Comparison of ENCODE assay signal across 9 cellular contexts in the genomic region with DNA sequence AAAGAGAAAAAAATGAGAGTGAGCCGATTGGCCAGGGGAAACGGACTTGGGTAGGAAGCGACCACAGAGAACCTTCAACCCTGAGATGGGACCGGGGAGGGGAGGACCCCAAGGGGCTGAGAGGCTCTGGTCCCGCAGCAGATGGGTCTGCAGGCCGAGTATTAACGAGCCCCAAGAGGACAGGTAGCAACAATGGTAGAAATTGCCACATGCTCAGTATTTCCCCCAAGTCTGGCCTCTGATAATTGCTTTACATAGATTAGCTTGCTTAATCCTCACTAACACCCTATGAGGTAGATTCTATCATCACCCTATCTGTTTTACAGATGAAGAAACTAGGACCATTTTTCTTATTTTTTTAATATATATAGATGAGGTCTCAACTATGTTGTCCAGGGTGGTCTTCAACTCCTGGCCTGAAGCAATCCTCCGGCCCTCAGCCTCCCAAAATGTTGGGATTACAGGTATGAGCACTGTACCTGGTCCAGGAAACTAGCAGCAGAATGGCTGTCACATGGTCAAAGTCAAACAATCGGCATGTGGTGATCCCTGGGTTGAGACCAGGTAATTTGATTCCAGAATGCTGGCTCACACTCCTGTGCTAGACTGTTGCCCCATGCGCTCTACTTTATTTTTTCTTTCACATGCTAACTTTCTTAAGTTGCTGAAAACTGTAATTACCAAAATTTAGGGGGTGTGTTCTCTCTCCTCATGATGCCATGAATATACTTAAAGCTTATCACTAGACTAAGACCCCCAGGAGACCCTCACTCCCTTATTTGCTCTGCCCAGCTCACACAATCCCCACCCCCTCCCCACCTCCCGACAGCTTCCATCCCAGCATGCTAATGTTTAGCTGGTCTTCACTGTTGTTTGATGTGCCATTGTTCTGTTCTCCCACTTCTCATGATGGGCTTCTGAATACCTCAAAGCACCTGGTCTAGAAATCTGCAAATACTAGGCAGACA.
DNase-seq lines count a peak whose midpoint lies in the region; ATAC-seq and TF ChIP-seq lines count a peak whose summit lies in the region.
"Had no signal": no experiment of that assay in that cellular context is flagged by ENCODE, and none has a peak within 500 bp of the region (broad histone marks: within the 10 kb centered on the region; RNA-seq: fewer than 3 reads in every experiment).

No MANE protein-coding gene starts in this region.

- H3K9me3 ChIP-seq in esophagus squamous epithelium, result no peaks in the 10 kb centered on the region

- no peaks in the 10 kb centered on the region for H3K27me3 Mint-ChIP-seq in activated T-cell treated with anti-CD3 and anti-CD28 coated beads, Interleukin-2, amount 50 U/mL, for 24 hours
- no peaks in the 10 kb centered on the region for H3K27me3 Mint-ChIP-seq in stimulated activated naive B cell treated with anti-CD40 and anti-IgM and Interleukin-4, amounts not matched to agents 10 μg/mL and 1 μg/mL and 100 μg/mL, for 72 hours

- no peak for TF ChIP-seq POLR2A in esophagus squamous epithelium (IDR thresholded peaks at IDR 0.05)

- H3K4me3 Mint-ChIP-seq in activated T-cell treated with anti-CD3 and anti-CD28 coated beads, Interleukin-2, amount 50 U/mL, for 24 hours, result no peak overlapping the region
- H3K4me3 Mint-ChIP-seq in stimulated activated naive B cell treated with anti-CD40 and anti-IgM and Interleukin-4, amounts not matched to agents 10 μg/mL and 1 μg/mL and 100 μg/mL, for 72 hours, result no peak overlapping the region

- WGBS in esophagus squamous epithelium, 2 donors, result 69 to 72% methylated on average over 11 of the region's 11 CpGs

- H3K4me1 Mint-ChIP-seq in activated T-cell treated with anti-CD3 and anti-CD28 coated beads, Interleukin-2, amount 50 U/mL, for 24 hours (ENCODE audit: low read depth), result peaks cover 38% of the 10 kb centered on the region
- peaks cover 5 to 16% of the 10 kb centered on the region in 2 donors for H3K4me1 Mint-ChIP-seq in stimulated activated naive B cell treated with anti-CD40 and anti-IgM and Interleukin-4, amounts not matched to agents 10 μg/mL and 1 μg/mL and 100 μg/mL, for 72 hours

- H3K36me3 Mint-ChIP-seq in activated T-cell treated with anti-CD3 and anti-CD28 coated beads, Interleukin-2, amount 50 U/mL, for 24 hours (ENCODE audit: low read depth), result peaks cover 43% of the 10 kb centered on the region
- peaks cover 3 to 16% of the 10 kb centered on the region in 2 donors for H3K36me3 Mint-ChIP-seq in stimulated activated naive B cell treated with anti-CD40 and anti-IgM and Interleukin-4, amounts not matched to agents 10 μg/mL and 1 μg/mL and 100 μg/mL, for 72 hours

- H3K27me3 ChIP-seq in esophagus squamous epithelium, result no peaks in the 10 kb centered on the region

- H3K4me3 ChIP-seq in esophagus squamous epithelium, result no peak overlapping the region
- H3K4me3 ChIP-seq: K562 had no signal

- H3K36me3 ChIP-seq in esophagus squamous epithelium, result peaks cover 0 to 71% (median 3%) of the 10 kb centered on the region in 3 donors

- H3K27ac ChIP-seq in esophagus squamous epithelium, result peak overlapping the region in 3 of 4 donors; percentile 6 to 58 (median 34)

- no peak for TF ChIP-seq CTCF in esophagus squamous epithelium (IDR thresholded peaks at IDR 0.05)
- no peak for TF ChIP-seq CTCF in omental fat pad (IDR thresholded peaks at IDR 0.05)

- intact Hi-C loops in esophagus squamous epithelium (cut with DNase I), result loop anchor here (5.0 to 10.0 kb wide), 3 partner anchors 75 to 305 kb away; no protein-coding TSS in a partner anchor

- H3K9me3 Mint-ChIP-seq in activated T-cell treated with anti-CD3 and anti-CD28 coated beads, Interleukin-2, amount 50 U/mL, for 24 hours, result no peaks in the 10 kb centered on the region
- no peaks in the 10 kb centered on the region for H3K9me3 Mint-ChIP-seq in stimulated activated naive B cell treated with anti-CD40 and anti-IgM and Interleukin-4, amounts not matched to agents 10 μg/mL and 1 μg/mL and 100 μg/mL, for 72 hours

- no peak for ATAC-seq in stimulated activated naive B cell treated with anti-CD40 and anti-IgM and Interleukin-4, amounts not matched to agents 10 μg/mL and 1 μg/mL and 100 μg/mL, for 72 hours (replicated peaks)
- ATAC-seq in omental fat pad (ENCODE audit: low FRiP score) (no peak), GM19467 (IDR thresholded peaks at IDR 0.05; ENCODE audit: unreplicated experiment) (no peak)

- H3K27ac Mint-ChIP-seq in activated T-cell treated with anti-CD3 and anti-CD28 coated beads, Interleukin-2, amount 50 U/mL, for 24 hours, result peak overlapping the region; percentile 59
- H3K27ac Mint-ChIP-seq in stimulated activated naive B cell treated with anti-CD40 and anti-IgM and Interleukin-4, amounts not matched to agents 10 μg/mL and 1 μg/mL and 100 μg/mL, for 72 hours, result peak overlapping the region; percentile 25

- peaks cover 0 to 28% (median 0%) of the 10 kb centered on the region in 3 donors for H3K4me1 ChIP-seq in esophagus squamous epithelium

- DNase-seq in activated T-cell treated with anti-CD3 and anti-CD28 coated beads, Interleukin-2, amount 50 U/mL, for 24 hours, result no peak
- DNase-seq in activated T-cell treated with anti-CD3 and anti-CD28 coated beads, Interleukin-2, amount 50 U/mL, for 48 hours, result no peak
- DNase-seq in NCI-H524 treated with DMSO at 0.1 percent for 48 hours (lab: John Stamatoyannopoulos, UW) (peak; percentile 3), esophagus squamous epithelium (lab: John Stamatoyannopoulos, UW) (no peak), omental fat pad (ENCODE audit: low spot score) (no peak), NCI-H1105 treated with DMSO at 0.1 percent for 48 hours (lab: John Stamatoyannopoulos, UW) (no peak)
- no peak for DNase-seq in stimulated activated naive B cell treated with anti-CD40 and anti-IgM and Interleukin-4, amounts not matched to agents 10 μg/mL and 1 μg/mL and 100 μg/mL, for 72 hours
